In the genomic region with DNA sequence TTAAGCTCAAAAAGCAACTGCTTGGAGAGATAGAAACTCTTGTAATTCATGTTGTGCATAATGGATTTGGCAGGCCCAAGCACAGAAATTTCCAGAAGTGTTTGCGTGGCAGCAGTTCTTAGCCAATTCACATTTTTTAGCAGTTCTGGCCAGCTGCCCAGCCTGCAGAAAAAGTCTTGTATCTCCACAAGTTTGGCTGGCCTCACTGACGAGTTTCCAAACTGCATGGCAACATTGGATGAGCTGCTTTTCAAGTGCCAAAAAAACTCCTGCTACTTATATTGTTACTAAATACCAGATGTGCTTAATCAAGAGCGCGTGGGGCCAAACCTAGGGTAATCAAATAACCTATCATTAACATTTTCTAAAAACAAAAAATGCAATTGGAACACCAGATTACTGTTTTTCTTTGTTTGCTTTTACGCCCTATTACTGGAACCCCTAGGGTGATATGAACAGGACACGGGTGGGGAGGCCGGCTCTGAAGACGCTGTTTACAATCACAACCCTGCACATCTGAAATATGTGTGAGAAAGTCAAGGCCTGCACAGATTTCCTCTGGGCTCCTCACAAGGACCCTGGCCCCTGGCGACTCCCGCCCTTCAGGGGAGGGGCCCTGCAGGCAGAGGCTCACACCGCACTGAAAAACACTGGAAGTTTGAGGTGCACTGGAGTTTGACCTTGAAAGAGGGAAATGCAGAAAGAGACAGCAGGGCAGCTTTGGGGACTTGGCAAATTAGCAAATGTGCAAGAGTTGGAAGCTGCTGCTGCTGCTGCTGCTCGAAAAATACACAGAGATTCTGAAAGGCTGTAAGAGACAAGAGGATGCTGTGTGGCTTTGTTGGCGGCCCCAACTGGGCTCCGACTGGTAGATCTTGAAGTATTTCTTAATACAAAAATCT, we compare ENCODE assay signal across 8 cellular contexts. TPM values are rescaled to one million over a fixed set of nuclear protein-coding genes. Genes with fewer than 3 reads are reported as not detected.
DNase-seq lines count a peak whose midpoint lies in the region; ATAC-seq and TF ChIP-seq lines count a peak whose summit lies in the region.

No MANE protein-coding gene starts in this region.

- TF ChIP-seq POLR2A in gastrocnemius medialis (IDR thresholded peaks at IDR 0.05), result no peak

- H3K4me1 ChIP-seq in right atrium auricular region (peaks cover 3 to 99% of the 10 kb centered on the region in 2 donors), gastrocnemius medialis (peaks cover 98% of the 10 kb centered on the region in 2 donors)

- no peak for ATAC-seq in gastrocnemius medialis
- no peak for ATAC-seq in HG02610 (IDR thresholded peaks at IDR 0.05; ENCODE audit: unreplicated experiment)

- peak overlapping the region; percentile 97 to 99 for H3K27ac ChIP-seq in right atrium auricular region
- peak overlapping the region; percentile 93 to 100 (median 98) for H3K27ac ChIP-seq in gastrocnemius medialis

- intact Hi-C loops in gastrocnemius medialis (cut with DNase I; ENCODE audit: low total_unique reads), result loop anchor here (1.0 to 2.0 kb wide), 3 partner anchors 35 to 463 kb away; no protein-coding TSS in a partner anchor

- no peaks in the 10 kb centered on the region for H3K9me3 ChIP-seq in right atrium auricular region
- H3K9me3 ChIP-seq in gastrocnemius medialis, result no peaks in the 10 kb centered on the region

- in situ Hi-C loops in gastrocnemius medialis (cut with MboI; ENCODE audit: low sequenced_read_pairs in 4 of 4), result loop anchor here in 2 of 4 donors (10.0 kb wide), 2 partner anchors 61 to 541 kb away; no protein-coding TSS in a partner anchor

- H3K4me3 ChIP-seq in right atrium auricular region (no peak overlapping the region), gastrocnemius medialis (no peak overlapping the region)

- H3K27me3 ChIP-seq in right atrium auricular region (no peaks in the 10 kb centered on the region), gastrocnemius medialis (no peaks in the 10 kb centered on the region)

- DNase-seq in H4 (ENCODE audit: low spot score), result peak; percentile 87
- DNase-seq in amniotic epithelial cell (ENCODE audit: low read depth), result peak; percentile 98
- DNase-seq in right atrium auricular region (ENCODE audit: low spot score), result peak; percentile 99
- peak; percentile 79 to 89 for DNase-seq in gastrocnemius medialis
- no peak for DNase-seq in SKM-1 (lab: John Stamatoyannopoulos, UW; ENCODE audit: unreplicated experiment)
- no peak for DNase-seq in GDM1 (lab: John Stamatoyannopoulos, UW)
- no peak for DNase-seq in stimulated activated CD4-positive, alpha-beta T cell treated with anti-CD3 and anti-CD28 coated beads, Interleukin-4, amount 100 ng/mL, for 24 hours

- TF ChIP-seq CTCF in right atrium auricular region (IDR thresholded peaks at IDR 0.05) (no peak), gastrocnemius medialis (IDR thresholded peaks at IDR 0.05 in 4 of 5, conservative IDR thresholded peaks at IDR 0.05 in 1 of 5) (no peak)

- H3K36me3 ChIP-seq in right atrium auricular region, result no peaks in the 10 kb centered on the region
- no peaks in the 10 kb centered on the region for H3K36me3 ChIP-seq in gastrocnemius medialis

RNA-seq across cellular contexts. Expression of gene TARBP1, which starts 55.2 kb away (rescaled TPM):
- total RNA-seq in H4 (2014; rRNA removed; shearing (Covaris generic)), result 14.7 and 16.7 TPM in 2 replicates
- total RNA-seq in right atrium auricular region (10 to 100 TPM in 1 of 2 donors, 1 to 10 TPM in 1; 5.5 to 11.3 TPM), gastrocnemius medialis (10 to 100 TPM in 1 of 4 donors, 1 to 10 TPM in 3; 5.7 to 11.9 (median 8.2) TPM)

Comparison
In these comparisons a context has a peak if more than half of its experiments do, and no peak if none do; other contexts are left out.
1. DNase-seq: peak in H4 (single experiment), amniotic epithelial cell (single experiment), right atrium auricular region (single experiment) and gastrocnemius medialis (2 of 2); none in SKM-1 (single experiment), GDM1 (single experiment) and stimulated activated CD4-positive, alpha-beta T cell treated with anti-CD3 and anti-CD28 coated beads, Interleukin-4, amount 100 ng/mL, for 24 hours (single experiment).